Comparison of ENCODE assay signal across 18 cellular contexts in the genomic region with DNA sequence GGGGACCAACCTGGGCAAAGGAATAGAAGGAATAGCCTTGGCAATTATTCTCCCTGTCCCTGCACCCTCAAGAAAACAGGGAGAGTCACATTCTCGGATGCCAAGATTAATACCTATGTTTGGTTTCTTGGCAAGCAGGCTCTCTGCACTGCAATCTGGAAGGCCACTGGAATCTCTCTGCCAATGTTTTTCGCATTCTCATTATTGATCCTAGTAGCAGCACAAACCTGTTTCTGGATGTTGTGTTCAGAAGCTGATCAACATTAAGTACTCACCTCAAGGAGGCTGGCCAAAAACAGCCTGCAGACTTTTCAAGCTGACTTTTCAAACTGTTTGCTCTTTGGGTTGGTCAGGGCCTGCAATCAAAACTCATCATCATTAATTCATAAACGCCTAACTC.
"Had no signal": no experiment of that assay in that cellular context is flagged by ENCODE, and none has a peak within 500 bp of the region (broad histone marks: within the 10 kb centered on the region; RNA-seq: fewer than 3 reads in every experiment).

No MANE protein-coding gene starts in this region.

- H3K27ac ChIP-seq: adrenal gland, coronary artery, spleen, transverse colon had no signal

- H3K4me3 ChIP-seq: adrenal gland, coronary artery, ovary, sigmoid colon, spleen, transverse colon, uterus had no signal

- DNase-seq: activated CD4-positive, alpha-beta T cell treated with anti-CD3 and anti-CD28 coated beads for 36 hours; activated CD4-positive, alpha-beta T cell treated with anti-CD3 and anti-CD28 coated beads, Interleukin-2, amount 50 U/mL, for 48 hours; activated gamma-delta T cell; adrenal gland; central memory CD4-positive, alpha-beta T cell; effector memory CD4-positive, alpha-beta T cell; mesendoderm; naive thymus-derived CD8-positive, alpha-beta T cell; ovary; sigmoid colon; spleen; stimulated activated CD4-positive, alpha-beta T cell treated with anti-CD3 and anti-CD28 coated beads, Interleukin-4, amount 100 ng/mL, for 4 hours; T-helper 2 cell; transverse colon; uterus had no signal

- ATAC-seq: activated CD4-positive, alpha-beta T cell treated with anti-CD3 and anti-CD28 coated beads for 36 hours; naive thymus-derived CD8-positive, alpha-beta T cell; stimulated activated memory B cell treated with anti-CD40 and anti-IgM and Interleukin-4, amounts not matched to agents 10 μg/mL and 1 μg/mL and 100 μg/mL, for 72 hours; WTC11 had no signal
